Comparison of ENCODE assay signal across 14 cellular contexts in the genomic region with DNA sequence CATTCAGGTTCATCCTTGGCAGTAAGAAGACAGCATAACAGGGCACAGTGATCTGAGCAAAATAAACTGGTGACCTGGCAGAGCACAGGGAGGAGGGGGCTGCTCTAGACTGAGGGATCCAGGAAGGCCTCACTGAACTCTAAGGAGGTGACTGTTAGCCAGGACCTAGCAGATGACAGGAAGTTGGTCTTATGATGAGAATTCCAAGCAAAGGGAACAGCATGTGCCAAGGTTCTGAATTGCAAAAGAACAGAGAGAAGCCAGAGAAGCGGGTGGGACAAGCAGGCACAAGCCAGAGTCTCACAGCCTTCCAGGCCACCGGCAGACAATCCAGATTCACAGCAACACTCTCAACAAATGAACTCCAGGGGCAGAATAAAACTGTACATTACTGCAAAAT.
DNase-seq lines count a peak whose midpoint lies in the region; ATAC-seq and TF ChIP-seq lines count a peak whose summit lies in the region.
"Had no signal": no experiment of that assay in that cellular context is flagged by ENCODE, and none has a peak within 500 bp of the region (broad histone marks: within the 10 kb centered on the region; RNA-seq: fewer than 3 reads in every experiment).

No MANE protein-coding gene starts in this region.

- H3K4me1 Mint-ChIP-seq in progenitor cell of endocrine pancreas (ENCODE audit: low read depth) = no peaks in the 10 kb centered on the region

- H3K27ac ChIP-seq in BLaER1 = no peak overlapping the region
- no peak overlapping the region for H3K27ac ChIP-seq in brain microvascular endothelial cell

- no peak overlapping the region for H3K9ac ChIP-seq in BLaER1

- no peaks in the 10 kb centered on the region for H3K36me3 Mint-ChIP-seq in progenitor cell of endocrine pancreas (ENCODE audit: insufficient read depth)

- H3K27ac Mint-ChIP-seq in progenitor cell of endocrine pancreas = peak overlapping the region; percentile 18
- H3K27ac Mint-ChIP-seq: activated CD8-positive, alpha-beta T cell treated with anti-CD3 and anti-CD28 coated beads, Interleukin-2, amount 10 ng/mL, durations not matched to agents 7 days and 5 days had no signal

- H3K9me3 ChIP-seq in BLaER1 = no peaks in the 10 kb centered on the region
- H3K9me3 ChIP-seq: A549, MG63 had no signal

- H3K4me1 ChIP-seq in BLaER1 = peaks cover 19% of the 10 kb centered on the region

- no peaks in the 10 kb centered on the region for H4K20me1 ChIP-seq in BLaER1

- H3K36me3 ChIP-seq in BLaER1 (no peaks in the 10 kb centered on the region), brain microvascular endothelial cell (replicated peaks) (no peaks in the 10 kb centered on the region)
- H3K36me3 ChIP-seq: MG63 had no signal

- in situ Hi-C loops in brain microvascular endothelial cell (cut with HindIII; ENCODE audit: low pct_ligation_motif_present, low sequenced_read_pairs) = no loop called here

- H3K4me3 Mint-ChIP-seq in progenitor cell of endocrine pancreas (ENCODE audit: low read depth) = no peak overlapping the region
- H3K4me3 Mint-ChIP-seq: activated CD8-positive, alpha-beta T cell treated with anti-CD3 and anti-CD28 coated beads, Interleukin-2, amount 10 ng/mL, durations not matched to agents 7 days and 5 days had no signal

- H3K4me3 ChIP-seq in BLaER1 (no peak overlapping the region), brain microvascular endothelial cell (ENCODE audit: low read depth, low read length) (no peak overlapping the region)
- H3K4me3 ChIP-seq: A549, MG63 had no signal

- H3K4me2 ChIP-seq in BLaER1 = peak overlapping the region; percentile 77
- H3K4me2 ChIP-seq: A549 had no signal

- peaks cover 3% of the 10 kb centered on the region for H3K9me3 Mint-ChIP-seq in progenitor cell of endocrine pancreas (ENCODE audit: low read depth)

- DNase-seq in brain microvascular endothelial cell (peak; percentile 2), left cardiac atrium (peak; percentile 29), progenitor cell of endocrine pancreas (ENCODE audit: low spot score, unreplicated experiment) (no peak), NCI-H146 treated with DMSO at 0.1 percent for 48 hours (lab: John Stamatoyannopoulos, UW; ENCODE audit: unreplicated experiment) (no peak), Kasumi-1 (lab: John Stamatoyannopoulos, UW) (no peak)
- DNase-seq: activated CD8-positive, alpha-beta T cell treated with anti-CD3 and anti-CD28 coated beads, Interleukin-2, amount 10 ng/mL, durations not matched to agents 7 days and 5 days; caudate nucleus; COR-L47; MG63; SIG-M5 had no signal

- H3K27me3 ChIP-seq in BLaER1 (peaks cover 5% of the 10 kb centered on the region; the same call in 1 of the 2 replicates), brain microvascular endothelial cell (replicated peaks) (no peaks in the 10 kb centered on the region)
- H3K27me3 ChIP-seq: MG63 had no signal

- H3K27me3 Mint-ChIP-seq in progenitor cell of endocrine pancreas = no peaks in the 10 kb centered on the region

- peak; percentile 59 to 72 for ATAC-seq in left cardiac atrium
- no peak for ATAC-seq in HG02970 (IDR thresholded peaks at IDR 0.05; ENCODE audit: low FRiP score, unreplicated experiment)
- ATAC-seq in GM21528 (IDR thresholded peaks at IDR 0.05; ENCODE audit: low FRiP score, unreplicated experiment) = no peak
- ATAC-seq: A549; activated CD8-positive, alpha-beta T cell treated with anti-CD3 and anti-CD28 coated beads, Interleukin-2, amount 10 ng/mL, durations not matched to agents 7 days and 5 days had no signal

- TF ChIP-seq CTCF in brain microvascular endothelial cell (IDR thresholded peaks at IDR 0.05; ENCODE audit: low read depth, low read length, missing control alignments) (no peak), progenitor cell of endocrine pancreas (IDR thresholded peaks at IDR 0.05; ENCODE audit: unreplicated experiment) (no peak)

- intact Hi-C loops in left cardiac atrium (cut with DNase I) = no loop called here

Comparison
In these comparisons a context has a peak if more than half of its experiments do, and no peak if none do; other contexts are left out.
1. DNase-seq: peak in brain microvascular endothelial cell (single experiment) and left cardiac atrium (single experiment); none in progenitor cell of endocrine pancreas (single experiment), NCI-H146 treated with DMSO at 0.1 percent for 48 hours (single experiment) and Kasumi-1 (0 of 2).
2. ATAC-seq: peak in left cardiac atrium (2 of 2); none in HG02970 (single experiment) and GM21528 (single experiment).